ENCODE assay signal across 9 cellular contexts in genomic region chr11:122697636-122698167, GRCh38.
DNase-seq lines count a peak whose midpoint lies in the region; FAIRE-seq lines count a peak whose summit lies in the region.
"Had no signal": no experiment of that assay in that cellular context is flagged by ENCODE, and none has a peak within 500 bp of the region (broad histone marks: within the 10 kb centered on the region; RNA-seq: fewer than 3 reads in every experiment).

No MANE protein-coding gene starts in this region.

- in situ Hi-C loops in HAP-1 (cut with MboI; ENCODE audit: low sequenced_read_pairs) = no loop called here

- H3K4me3 ChIP-seq in skeletal muscle cell (ENCODE audit: low read depth, low read length) = no peak overlapping the region
- H3K4me3 ChIP-seq in HAP-1 = no peak overlapping the region

- DNase-seq in GM18507 (ENCODE audit: extremely low spot score, insufficient read length, low read depth) = peak; percentile 29
- peak; percentile 65 for DNase-seq in HCEC 1CT
- DNase-seq in NAMALWA (ENCODE audit: low spot score) = peak; percentile 94
- peak; percentile 30 for DNase-seq in skeletal muscle cell (ENCODE audit: low read depth)
- no peak for DNase-seq in stimulated activated CD8-positive, alpha-beta memory T cell treated with anti-CD3 and anti-CD28 coated beads, Interleukin-4, amount 100 ng/mL, for 48 hours
- DNase-seq in NCI-H524 treated with DMSO at 0.1 percent for 48 hours (lab: John Stamatoyannopoulos, UW) = no peak
- DNase-seq in HAP-1 (ENCODE audit: low spot score in 2 of 2) = no peak

- H3K9me3 ChIP-seq in HAP-1 = no peaks in the 10 kb centered on the region

- peak overlapping the region; percentile 69 for H3K4me3 Mint-ChIP-seq in activated naive CD4-positive, alpha-beta T cell treated with anti-CD3 and anti-CD28 coated beads, Interleukin-2, amount 50 U/mL, for 24 hours

- H3K4me1 Mint-ChIP-seq in activated naive CD4-positive, alpha-beta T cell treated with anti-CD3 and anti-CD28 coated beads, Interleukin-2, amount 50 U/mL, for 24 hours = peaks cover 89% of the 10 kb centered on the region

- peak; percentile 44 for FAIRE-seq in GM18507 (lab: Jason Lieb, UNC)
- FAIRE-seq: TTC549 had no signal

- H3K36me3 ChIP-seq in HAP-1 (replicated peaks) = no peaks in the 10 kb centered on the region

- peak overlapping the region; percentile 64 for H3K27ac Mint-ChIP-seq in activated naive CD4-positive, alpha-beta T cell treated with anti-CD3 and anti-CD28 coated beads, Interleukin-2, amount 50 U/mL, for 24 hours

- peaks cover 8% of the 10 kb centered on the region for H3K36me3 Mint-ChIP-seq in activated naive CD4-positive, alpha-beta T cell treated with anti-CD3 and anti-CD28 coated beads, Interleukin-2, amount 50 U/mL, for 24 hours

- H3K27me3 ChIP-seq in HAP-1 (ENCODE audit: low read depth) = peaks cover 9% of the 10 kb centered on the region; the same call in 1 of the 2 replicates

- no peaks in the 10 kb centered on the region for H3K27me3 Mint-ChIP-seq in activated naive CD4-positive, alpha-beta T cell treated with anti-CD3 and anti-CD28 coated beads, Interleukin-2, amount 50 U/mL, for 24 hours

- H3K9me3 Mint-ChIP-seq in activated naive CD4-positive, alpha-beta T cell treated with anti-CD3 and anti-CD28 coated beads, Interleukin-2, amount 50 U/mL, for 24 hours = no peaks in the 10 kb centered on the region

- peaks cover 6% of the 10 kb centered on the region; the same call in 1 of the 2 replicates for H3K4me1 ChIP-seq in HAP-1

Comparison
In these comparisons a context has a peak if more than half of its experiments do, and no peak if none do; other contexts are left out.
1. DNase-seq: peak in GM18507 (single experiment), HCEC 1CT (single experiment), NAMALWA (single experiment) and skeletal muscle cell (single experiment); none in stimulated activated CD8-positive, alpha-beta memory T cell treated with anti-CD3 and anti-CD28 coated beads, Interleukin-4, amount 100 ng/mL, for 48 hours (single experiment), NCI-H524 treated with DMSO at 0.1 percent for 48 hours (single experiment) and HAP-1 (0 of 2).